ENCODE assay signal across 10 cellular contexts in genomic region chr2:138711812-138712211, GRCh38.
DNase-seq lines count a peak whose midpoint lies in the region; ATAC-seq and TF ChIP-seq lines count a peak whose summit lies in the region.
"Had no signal": no experiment of that assay in that cellular context is flagged by ENCODE, and none has a peak within 500 bp of the region (broad histone marks: within the 10 kb centered on the region; RNA-seq: fewer than 3 reads in every experiment).

No MANE protein-coding gene starts in this region.

- no peak overlapping the region for H3K4me3 ChIP-seq in GM12865 (ENCODE audit: low read depth, low read length)
- H3K4me3 ChIP-seq in Peyer's patch, result no peak overlapping the region

- intact Hi-C loops in left colon (cut with DNase I, micrococcal nuclease), result no loop called here

- H3K27ac ChIP-seq in Peyer's patch (no peak overlapping the region), foreskin keratinocyte (no peak overlapping the region)
- H3K27ac ChIP-seq: epithelial cell of prostate had no signal

- no peaks in the 10 kb centered on the region for H3K9me3 ChIP-seq in Peyer's patch

- TF ChIP-seq CTCF in GM12865 (IDR thresholded peaks at IDR 0.05; ENCODE audit: insufficient read depth, low read depth, low read length, missing control alignments) (no peak), Peyer's patch (IDR thresholded peaks at IDR 0.05) (no peak), foreskin keratinocyte (conservative IDR thresholded peaks at IDR 0.05) (no peak)

- H3K27me3 ChIP-seq in Peyer's patch, result no peaks in the 10 kb centered on the region
- no peaks in the 10 kb centered on the region for H3K27me3 ChIP-seq in foreskin keratinocyte

- no peaks in the 10 kb centered on the region for H3K4me1 ChIP-seq in Peyer's patch
- no peaks in the 10 kb centered on the region for H3K4me1 ChIP-seq in foreskin keratinocyte

- ATAC-seq in GM19372 (IDR thresholded peaks at IDR 0.05; ENCODE audit: low read depth, unreplicated experiment) (peak; percentile 28), HG02763 (IDR thresholded peaks at IDR 0.05; ENCODE audit: unreplicated experiment) (peak; percentile 46), HG03457 (IDR thresholded peaks at IDR 0.05; ENCODE audit: unreplicated experiment) (peak; percentile 49), left colon (no peak), foreskin keratinocyte (no peak)
- ATAC-seq: naive thymus-derived CD4-positive, alpha-beta T cell had no signal

- DNase-seq in GM12865 (ENCODE audit: low read depth), result peak; percentile 73
- DNase-seq in Peyer's patch, result no peak
- DNase-seq in left colon, result no peak
- DNase-seq in foreskin keratinocyte, result no peak
- DNase-seq in NCI-H2107 treated with DMSO at 0.1 percent for 48 hours (lab: John Stamatoyannopoulos, UW; ENCODE audit: unreplicated experiment), result no peak
- DNase-seq: naive thymus-derived CD4-positive, alpha-beta T cell had no signal

- no peaks in the 10 kb centered on the region for H3K36me3 ChIP-seq in Peyer's patch

- TF ChIP-seq POLR2A in Peyer's patch (IDR thresholded peaks at IDR 0.05), result no peak

Comparison
In these comparisons a context has a peak if more than half of its experiments do, and no peak if none do; other contexts are left out.
1. ATAC-seq: peak in GM19372 (single experiment), HG02763 (single experiment) and HG03457 (single experiment); none in left colon (single experiment) and foreskin keratinocyte (single experiment).